Comparison of ENCODE assay signal across 1 cellular context in the genomic region with DNA sequence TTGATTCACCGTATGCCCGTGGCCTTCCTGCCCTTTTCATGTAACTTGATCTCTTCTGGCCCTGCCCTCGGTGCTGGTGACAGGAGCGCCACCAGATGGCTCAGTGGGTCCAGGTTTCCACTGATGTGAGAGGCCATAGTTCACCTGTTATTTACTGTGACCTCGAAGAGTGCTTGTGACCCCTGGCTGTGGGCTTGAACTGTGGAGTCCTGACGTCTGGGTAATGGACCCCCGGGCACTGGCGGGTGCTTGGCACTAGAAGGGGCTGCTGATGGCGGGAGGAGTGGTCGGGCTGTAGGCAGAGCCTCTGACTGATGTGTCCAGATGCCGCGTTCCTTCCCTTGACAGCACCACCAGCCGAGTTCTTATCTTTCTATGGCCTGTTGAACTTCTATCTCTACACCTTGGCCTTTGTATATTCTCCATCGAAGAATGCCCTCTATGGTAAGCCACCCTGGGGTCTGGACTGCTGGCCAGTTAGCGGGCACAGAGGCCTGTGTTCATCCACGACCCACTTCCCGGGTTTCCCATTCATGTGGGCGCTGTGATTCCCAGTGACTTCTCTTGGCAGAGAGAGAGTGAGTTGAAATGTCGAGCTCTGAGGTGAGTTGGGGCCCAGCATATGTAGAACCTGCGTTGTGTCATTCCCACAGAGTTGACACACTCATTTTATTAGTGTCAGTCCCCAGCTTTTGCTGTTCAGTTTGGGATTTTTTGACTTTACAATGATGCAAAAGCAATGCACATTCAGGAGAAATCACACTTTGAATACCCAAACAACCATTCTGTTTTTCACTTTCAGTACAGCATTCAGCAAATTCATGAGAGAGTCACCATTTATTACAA.
TF ChIP-seq lines count a peak whose summit lies in the region.

No MANE protein-coding gene starts in this region.

TF ChIP-seq in HepG2, 621 proteins besides CTCF, POLR2A, EP300 and RAD21 (continued from another document and continues in another):
- TF ChIP-seq, protein P1, sequence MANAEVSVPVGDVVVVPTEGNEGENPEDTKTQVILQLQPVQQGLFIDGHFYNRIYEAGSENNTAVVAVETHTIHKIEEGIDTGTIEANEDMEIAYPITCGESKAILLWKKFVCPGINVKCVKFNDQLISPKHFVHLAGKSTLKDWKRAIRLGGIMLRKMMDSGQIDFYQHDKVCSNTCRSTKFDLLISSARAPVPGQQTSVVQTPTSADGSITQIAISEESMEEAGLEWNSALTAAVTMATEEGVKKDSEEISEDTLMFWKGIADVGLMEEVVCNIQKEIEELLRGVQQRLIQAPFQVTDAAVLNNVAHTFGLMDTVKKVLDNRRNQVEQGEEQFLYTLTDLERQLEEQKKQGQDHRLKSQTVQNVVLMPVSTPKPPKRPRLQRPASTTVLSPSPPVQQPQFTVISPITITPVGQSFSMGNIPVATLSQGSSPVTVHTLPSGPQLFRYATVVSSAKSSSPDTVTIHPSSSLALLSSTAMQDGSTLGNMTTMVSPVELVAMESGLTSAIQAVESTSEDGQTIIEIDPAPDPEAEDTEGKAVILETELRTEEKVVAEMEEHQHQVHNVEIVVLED (CRISPR knock-in tag; IDR thresholded peaks at IDR 0.05; ENCODE audit: borderline replicate concordance): peak; percentile 32; the same call in 1 of the 2 replicates
- TF ChIP-seq MEF2D (CRISPR knock-in tag; IDR thresholded peaks at IDR 0.05) (peak; percentile 31; the same call in 1 of the 2 replicates), RXRB (CRISPR knock-in tag; IDR thresholded peaks at IDR 0.05; ENCODE audit: borderline replicate concordance) (peak; percentile 78), RBM22 (optimal IDR thresholded peaks at IDR 0.05; ENCODE audit: low read length) (peak; percentile 79), ELF4 (CRISPR knock-in tag; IDR thresholded peaks at IDR 0.05; ENCODE audit: borderline replicate concordance) (no peak), TGIF2 (CRISPR knock-in tag; IDR thresholded peaks at IDR 0.05) (0 out of 2 replicates have a peak, but pooled peaks have one; percentile 11), ZNF331 (CRISPR knock-in tag; IDR thresholded peaks at IDR 0.05) (0 out of 2 replicates have a peak, but pooled peaks have one; percentile 9), GFI1 (CRISPR knock-in tag; IDR thresholded peaks at IDR 0.05; ENCODE audit: borderline replicate concordance) (no peak), RFXAP (CRISPR knock-in tag; IDR thresholded peaks at IDR 0.05; ENCODE audit: borderline replicate concordance) (0 out of 2 replicates have a peak, but pooled peaks have one; percentile 20), ZBTB42 (CRISPR knock-in tag; IDR thresholded peaks at IDR 0.05) (no peak), ZNF703 (CRISPR knock-in tag; IDR thresholded peaks at IDR 0.05; ENCODE audit: borderline replicate concordance) (no peak), ZNF230 (CRISPR knock-in tag; IDR thresholded peaks at IDR 0.05) (0 out of 2 replicates have a peak, but pooled peaks have one; percentile 49), CEBPG (CRISPR knock-in tag; IDR thresholded peaks at IDR 0.05) (no peak), SOX6 (IDR thresholded peaks at IDR 0.05) (no peak), SOX6 (CRISPR knock-in tag; IDR thresholded peaks at IDR 0.05) (peak; percentile 61), ZNF234 (CRISPR knock-in tag; conservative IDR thresholded peaks at IDR 0.05) (no peak), BRCA1 (CRISPR knock-in tag; IDR thresholded peaks at IDR 0.05) (no peak), ZNF780A (CRISPR knock-in tag; IDR thresholded peaks at IDR 0.05) (no peak), RARA (CRISPR knock-in tag; IDR thresholded peaks at IDR 0.05) (peak; percentile 76), DR1 (CRISPR knock-in tag; IDR thresholded peaks at IDR 0.05) (no peak), ZMYM2 (CRISPR knock-in tag; IDR thresholded peaks at IDR 0.05) (0 out of 2 replicates have a peak, but pooled peaks have one; percentile 50), ZNF572 (CRISPR knock-in tag; IDR thresholded peaks at IDR 0.05) (no peak), STAG1 (CRISPR knock-in tag; IDR thresholded peaks at IDR 0.05) (peak; percentile 76), LCORL (IDR thresholded peaks at IDR 0.05) (no peak), LCORL (CRISPR knock-in tag; IDR thresholded peaks at IDR 0.05) (no peak), EEA1 (CRISPR knock-in tag; IDR thresholded peaks at IDR 0.05; ENCODE audit: borderline replicate concordance) (no peak), REXO4 (CRISPR knock-in tag; IDR thresholded peaks at IDR 0.05; ENCODE audit: borderline replicate concordance) (no peak), HNF4G (IDR thresholded peaks at IDR 0.05; ENCODE audit: borderline replicate concordance, low read depth, low read length) (peak; percentile 60; the same call in 1 of the 2 replicates), HNF4G (CRISPR knock-in tag; IDR thresholded peaks at IDR 0.05; ENCODE audit: borderline replicate concordance, low read depth) (peak; percentile 35; the same call in 1 of the 2 replicates), ASH2L (IDR thresholded peaks at IDR 0.05; ENCODE audit: insufficient read length, low read depth, low read length) (no peak), JUND (CRISPR knock-in tag; IDR thresholded peaks at IDR 0.05) (0 out of 2 replicates have a peak, but pooled peaks have one; percentile 24), POLR2AphosphoS5 (IDR thresholded peaks at IDR 0.05; ENCODE audit: low read depth, low read length) (peak; percentile 17; the same call in 1 of the 2 replicates), ZNF317 (CRISPR knock-in tag; IDR thresholded peaks at IDR 0.05) (0 out of 2 replicates have a peak, but pooled peaks have one; percentile 39), ZNF431 (CRISPR knock-in tag; IDR thresholded peaks at IDR 0.05; ENCODE audit: borderline replicate concordance, low read depth) (no peak; the same call in 1 of the 2 replicates), NR2F2 (IDR thresholded peaks at IDR 0.05; ENCODE audit: borderline replicate concordance, low read depth) (peak; percentile 85), GATAD1 (CRISPR knock-in tag; IDR thresholded peaks at IDR 0.05) (0 out of 2 replicates have a peak, but pooled peaks have one; percentile 23), ZNF558 (CRISPR knock-in tag; IDR thresholded peaks at IDR 0.05; ENCODE audit: borderline replicate concordance) (0 out of 2 replicates have a peak, but pooled peaks have one; percentile 63), ZNF891 (CRISPR knock-in tag; IDR thresholded peaks at IDR 0.05) (no peak), KDM2A (CRISPR knock-in tag; IDR thresholded peaks at IDR 0.05; ENCODE audit: borderline replicate concordance, low read depth) (peak; percentile 45; the same call in 1 of the 2 replicates), FOXA3 (CRISPR knock-in tag; IDR thresholded peaks at IDR 0.05) (peak; percentile 39), ZMYM4 (CRISPR knock-in tag; IDR thresholded peaks at IDR 0.05) (peak; percentile 88)
- TF ChIP-seq, protein P2, sequence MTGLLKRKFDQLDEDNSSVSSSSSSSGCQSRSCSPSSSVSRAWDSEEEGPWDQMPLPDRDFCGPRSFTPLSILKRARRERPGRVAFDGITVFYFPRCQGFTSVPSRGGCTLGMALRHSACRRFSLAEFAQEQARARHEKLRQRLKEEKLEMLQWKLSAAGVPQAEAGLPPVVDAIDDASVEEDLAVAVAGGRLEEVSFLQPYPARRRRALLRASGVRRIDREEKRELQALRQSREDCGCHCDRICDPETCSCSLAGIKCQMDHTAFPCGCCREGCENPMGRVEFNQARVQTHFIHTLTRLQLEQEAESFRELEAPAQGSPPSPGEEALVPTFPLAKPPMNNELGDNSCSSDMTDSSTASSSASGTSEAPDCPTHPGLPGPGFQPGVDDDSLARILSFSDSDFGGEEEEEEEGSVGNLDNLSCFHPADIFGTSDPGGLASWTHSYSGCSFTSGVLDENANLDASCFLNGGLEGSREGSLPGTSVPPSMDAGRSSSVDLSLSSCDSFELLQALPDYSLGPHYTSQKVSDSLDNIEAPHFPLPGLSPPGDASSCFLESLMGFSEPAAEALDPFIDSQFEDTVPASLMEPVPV (CRISPR knock-in tag; IDR thresholded peaks at IDR 0.05): no peak
- TF ChIP-seq, protein P3, sequence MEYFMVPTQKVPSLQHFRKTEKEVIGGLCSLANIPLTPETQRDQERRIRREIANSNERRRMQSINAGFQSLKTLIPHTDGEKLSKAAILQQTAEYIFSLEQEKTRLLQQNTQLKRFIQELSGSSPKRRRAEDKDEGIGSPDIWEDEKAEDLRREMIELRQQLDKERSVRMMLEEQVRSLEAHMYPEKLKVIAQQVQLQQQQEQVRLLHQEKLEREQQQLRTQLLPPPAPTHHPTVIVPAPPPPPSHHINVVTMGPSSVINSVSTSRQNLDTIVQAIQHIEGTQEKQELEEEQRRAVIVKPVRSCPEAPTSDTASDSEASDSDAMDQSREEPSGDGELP (IDR thresholded peaks at IDR 0.05; ENCODE audit: borderline replicate concordance, low read depth): peak; percentile 58; the same call in 1 of the 2 replicates
- TF ChIP-seq, protein P4, sequence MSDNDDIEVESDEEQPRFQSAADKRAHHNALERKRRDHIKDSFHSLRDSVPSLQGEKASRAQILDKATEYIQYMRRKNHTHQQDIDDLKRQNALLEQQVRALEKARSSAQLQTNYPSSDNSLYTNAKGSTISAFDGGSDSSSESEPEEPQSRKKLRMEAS (IDR thresholded peaks at IDR 0.05): 0 out of 2 replicates have a peak, but pooled peaks have one; percentile 19
- TF ChIP-seq, protein P5, sequence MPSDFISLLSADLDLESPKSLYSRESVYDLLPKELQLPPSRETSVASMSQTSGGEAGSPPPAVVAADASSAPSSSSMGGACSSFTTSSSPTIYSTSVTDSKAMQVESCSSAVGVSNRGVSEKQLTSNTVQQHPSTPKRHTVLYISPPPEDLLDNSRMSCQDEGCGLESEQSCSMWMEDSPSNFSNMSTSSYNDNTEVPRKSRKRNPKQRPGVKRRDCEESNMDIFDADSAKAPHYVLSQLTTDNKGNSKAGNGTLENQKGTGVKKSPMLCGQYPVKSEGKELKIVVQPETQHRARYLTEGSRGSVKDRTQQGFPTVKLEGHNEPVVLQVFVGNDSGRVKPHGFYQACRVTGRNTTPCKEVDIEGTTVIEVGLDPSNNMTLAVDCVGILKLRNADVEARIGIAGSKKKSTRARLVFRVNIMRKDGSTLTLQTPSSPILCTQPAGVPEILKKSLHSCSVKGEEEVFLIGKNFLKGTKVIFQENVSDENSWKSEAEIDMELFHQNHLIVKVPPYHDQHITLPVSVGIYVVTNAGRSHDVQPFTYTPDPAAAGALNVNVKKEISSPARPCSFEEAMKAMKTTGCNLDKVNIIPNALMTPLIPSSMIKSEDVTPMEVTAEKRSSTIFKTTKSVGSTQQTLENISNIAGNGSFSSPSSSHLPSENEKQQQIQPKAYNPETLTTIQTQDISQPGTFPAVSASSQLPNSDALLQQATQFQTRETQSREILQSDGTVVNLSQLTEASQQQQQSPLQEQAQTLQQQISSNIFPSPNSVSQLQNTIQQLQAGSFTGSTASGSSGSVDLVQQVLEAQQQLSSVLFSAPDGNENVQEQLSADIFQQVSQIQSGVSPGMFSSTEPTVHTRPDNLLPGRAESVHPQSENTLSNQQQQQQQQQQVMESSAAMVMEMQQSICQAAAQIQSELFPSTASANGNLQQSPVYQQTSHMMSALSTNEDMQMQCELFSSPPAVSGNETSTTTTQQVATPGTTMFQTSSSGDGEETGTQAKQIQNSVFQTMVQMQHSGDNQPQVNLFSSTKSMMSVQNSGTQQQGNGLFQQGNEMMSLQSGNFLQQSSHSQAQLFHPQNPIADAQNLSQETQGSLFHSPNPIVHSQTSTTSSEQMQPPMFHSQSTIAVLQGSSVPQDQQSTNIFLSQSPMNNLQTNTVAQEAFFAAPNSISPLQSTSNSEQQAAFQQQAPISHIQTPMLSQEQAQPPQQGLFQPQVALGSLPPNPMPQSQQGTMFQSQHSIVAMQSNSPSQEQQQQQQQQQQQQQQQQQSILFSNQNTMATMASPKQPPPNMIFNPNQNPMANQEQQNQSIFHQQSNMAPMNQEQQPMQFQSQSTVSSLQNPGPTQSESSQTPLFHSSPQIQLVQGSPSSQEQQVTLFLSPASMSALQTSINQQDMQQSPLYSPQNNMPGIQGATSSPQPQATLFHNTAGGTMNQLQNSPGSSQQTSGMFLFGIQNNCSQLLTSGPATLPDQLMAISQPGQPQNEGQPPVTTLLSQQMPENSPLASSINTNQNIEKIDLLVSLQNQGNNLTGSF (CRISPR knock-in tag; IDR thresholded peaks at IDR 0.05): no peak
- TF ChIP-seq, protein P6, sequence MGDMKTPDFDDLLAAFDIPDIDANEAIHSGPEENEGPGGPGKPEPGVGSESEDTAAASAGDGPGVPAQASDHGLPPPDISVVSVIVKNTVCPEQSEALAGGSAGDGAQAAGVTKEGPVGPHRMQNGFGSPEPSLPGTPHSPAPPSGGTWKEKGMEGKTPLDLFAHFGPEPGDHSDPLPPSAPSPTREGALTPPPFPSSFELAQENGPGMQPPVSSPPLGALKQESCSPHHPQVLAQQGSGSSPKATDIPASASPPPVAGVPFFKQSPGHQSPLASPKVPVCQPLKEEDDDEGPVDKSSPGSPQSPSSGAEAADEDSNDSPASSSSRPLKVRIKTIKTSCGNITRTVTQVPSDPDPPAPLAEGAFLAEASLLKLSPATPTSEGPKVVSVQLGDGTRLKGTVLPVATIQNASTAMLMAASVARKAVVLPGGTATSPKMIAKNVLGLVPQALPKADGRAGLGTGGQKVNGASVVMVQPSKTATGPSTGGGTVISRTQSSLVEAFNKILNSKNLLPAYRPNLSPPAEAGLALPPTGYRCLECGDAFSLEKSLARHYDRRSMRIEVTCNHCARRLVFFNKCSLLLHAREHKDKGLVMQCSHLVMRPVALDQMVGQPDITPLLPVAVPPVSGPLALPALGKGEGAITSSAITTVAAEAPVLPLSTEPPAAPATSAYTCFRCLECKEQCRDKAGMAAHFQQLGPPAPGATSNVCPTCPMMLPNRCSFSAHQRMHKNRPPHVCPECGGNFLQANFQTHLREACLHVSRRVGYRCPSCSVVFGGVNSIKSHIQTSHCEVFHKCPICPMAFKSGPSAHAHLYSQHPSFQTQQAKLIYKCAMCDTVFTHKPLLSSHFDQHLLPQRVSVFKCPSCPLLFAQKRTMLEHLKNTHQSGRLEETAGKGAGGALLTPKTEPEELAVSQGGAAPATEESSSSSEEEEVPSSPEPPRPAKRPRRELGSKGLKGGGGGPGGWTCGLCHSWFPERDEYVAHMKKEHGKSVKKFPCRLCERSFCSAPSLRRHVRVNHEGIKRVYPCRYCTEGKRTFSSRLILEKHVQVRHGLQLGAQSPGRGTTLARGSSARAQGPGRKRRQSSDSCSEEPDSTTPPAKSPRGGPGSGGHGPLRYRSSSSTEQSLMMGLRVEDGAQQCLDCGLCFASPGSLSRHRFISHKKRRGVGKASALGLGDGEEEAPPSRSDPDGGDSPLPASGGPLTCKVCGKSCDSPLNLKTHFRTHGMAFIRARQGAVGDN (CRISPR knock-in tag; IDR thresholded peaks at IDR 0.05): peak; percentile 78
